In the genomic region with DNA sequence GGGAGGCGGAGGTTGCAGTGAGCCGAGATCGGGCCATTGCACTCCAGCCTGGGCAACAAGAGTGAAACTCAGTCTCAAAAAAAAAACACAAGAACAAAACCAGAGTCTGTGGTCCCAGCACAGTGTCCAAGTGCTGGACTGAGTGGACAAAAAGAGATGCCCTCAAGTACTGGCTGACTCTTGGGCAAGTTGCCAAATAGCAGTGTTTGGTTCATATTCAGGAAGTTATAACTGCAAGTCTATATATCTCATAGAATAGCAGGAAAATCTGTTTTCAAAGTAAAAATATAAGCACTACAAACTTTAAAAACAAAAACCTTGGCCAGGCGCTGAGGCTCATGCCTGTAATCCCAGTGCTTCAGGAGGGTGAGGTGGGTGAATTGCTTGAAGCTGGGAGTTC, we compare ENCODE assay signal across 30 cellular contexts.
"Had no signal": no experiment of that assay in that cellular context is flagged by ENCODE, and none has a peak within 500 bp of the region (broad histone marks: within the 10 kb centered on the region; RNA-seq: fewer than 3 reads in every experiment).

No MANE protein-coding gene starts in this region.

- H3K27ac ChIP-seq: ascending aorta, cardiac muscle cell, coronary artery, foreskin keratinocyte, neural progenitor cell, right lobe of liver, testis, transverse colon had no signal

- H3K27me3 Mint-ChIP-seq: activated CD4-positive, alpha-beta memory T cell treated with anti-CD3 and anti-CD28 coated beads, Interleukin-2, amount 10 ng/mL, durations not matched to agents 7 days and 5 days; activated CD4-positive, alpha-beta T cell treated with anti-CD3 and anti-CD28 coated beads, Interleukin-2, amount 10 ng/mL, durations not matched to agents 7 days and 5 days; activated naive CD4-positive, alpha-beta T cell treated with anti-CD3 and anti-CD28 coated beads, Interleukin-2, amount 10 ng/mL, durations not matched to agents 7 days and 5 days; activated naive CD8-positive, alpha-beta T cell treated with anti-CD3 and anti-CD28 coated beads, Interleukin-2, amount 10 ng/mL, durations not matched to agents 7 days and 5 days; activated T-cell treated with anti-CD3 and anti-CD28 coated beads, Interleukin-2, amount 50 U/mL, for 24 hours; brain; effector memory CD8-positive, alpha-beta T cell; memory B cell; T-helper 17 cell had no signal

- ATAC-seq: effector memory CD8-positive, alpha-beta T cell; foreskin keratinocyte; left cardiac atrium; natural killer cell; right lobe of liver; stimulated activated naive CD8-positive, alpha-beta T cell treated with anti-CD3 and anti-CD28 coated beads, Interleukin-15, Interleukin-2, amounts not matched to agents 100 U/mL and 50 U/mL, for 24 hours; T-helper 17 cell; WTC11 had no signal

- H3K9ac ChIP-seq: neural progenitor cell had no signal

- H3K4me3 ChIP-seq: ascending aorta, cardiac muscle cell, coronary artery, neural progenitor cell, right lobe of liver, testis, transverse colon had no signal

- H3K9me3 ChIP-seq: ascending aorta, right lobe of liver, testis, transverse colon had no signal

- H3K36me3 ChIP-seq: neural progenitor cell, right lobe of liver, transverse colon had no signal

- H3K4me3 Mint-ChIP-seq: activated CD4-positive, alpha-beta memory T cell treated with anti-CD3 and anti-CD28 coated beads, Interleukin-2, amount 10 ng/mL, durations not matched to agents 7 days and 5 days; activated CD4-positive, alpha-beta T cell treated with anti-CD3 and anti-CD28 coated beads, Interleukin-2, amount 10 ng/mL, durations not matched to agents 7 days and 5 days; activated naive CD4-positive, alpha-beta T cell treated with anti-CD3 and anti-CD28 coated beads, Interleukin-2, amount 10 ng/mL, durations not matched to agents 7 days and 5 days; activated naive CD8-positive, alpha-beta T cell treated with anti-CD3 and anti-CD28 coated beads, Interleukin-2, amount 10 ng/mL, durations not matched to agents 7 days and 5 days; activated T-cell treated with anti-CD3 and anti-CD28 coated beads, Interleukin-2, amount 50 U/mL, for 24 hours; brain; effector memory CD8-positive, alpha-beta T cell; memory B cell; natural killer cell; T-helper 17 cell; WTC11 had no signal

- DNase-seq: activated CD4-positive, alpha-beta memory T cell treated with anti-CD3 and anti-CD28 coated beads, Interleukin-2, amount 10 ng/mL, durations not matched to agents 7 days and 5 days; activated CD4-positive, alpha-beta T cell treated with anti-CD3 and anti-CD28 coated beads for 1 hour; activated CD4-positive, alpha-beta T cell treated with anti-CD3 and anti-CD28 coated beads, Interleukin-2, amount 10 ng/mL, durations not matched to agents 7 days and 5 days; activated CD8-positive, alpha-beta memory T cell treated with anti-CD3 and anti-CD28 coated beads, Interleukin-2, amount 50 U/mL, for 48 hours; activated gamma-delta T cell; activated naive CD4-positive, alpha-beta T cell treated with anti-CD3 and anti-CD28 coated beads, Interleukin-2, amount 10 ng/mL, durations not matched to agents 7 days and 5 days; activated naive CD8-positive, alpha-beta T cell treated with anti-CD3 and anti-CD28 coated beads, Interleukin-2, amount 10 ng/mL, durations not matched to agents 7 days and 5 days; activated T-cell treated with anti-CD3 and anti-CD28 coated beads, Interleukin-2, amount 50 U/mL, for 24 hours; cerebellar nuclear complex; effector memory CD8-positive, alpha-beta T cell; foreskin keratinocyte; hippocampal formation; left cardiac atrium; natural killer cell; occipital lobe; right lobe of liver; stimulated activated CD4-positive, alpha-beta T cell treated with anti-CD3 and anti-CD28 coated beads, Interleukin-12 subunit alpha, Interleukin-12 subunit beta, amount 100 ng/mL, for 4 hours; stimulated activated CD4-positive, alpha-beta T cell treated with anti-CD3 and anti-CD28 coated beads, Interleukin-4, amount 100 ng/mL, for 1 hour; stimulated activated naive CD8-positive, alpha-beta T cell treated with anti-CD3 and anti-CD28 coated beads, Interleukin-15, Interleukin-2, amounts not matched to agents 100 U/mL and 50 U/mL, for 24 hours; T-helper 17 cell; T1000; testis; transverse colon had no signal

- H3K9me3 Mint-ChIP-seq: activated CD4-positive, alpha-beta memory T cell treated with anti-CD3 and anti-CD28 coated beads, Interleukin-2, amount 10 ng/mL, durations not matched to agents 7 days and 5 days; activated CD4-positive, alpha-beta T cell treated with anti-CD3 and anti-CD28 coated beads, Interleukin-2, amount 10 ng/mL, durations not matched to agents 7 days and 5 days; activated naive CD4-positive, alpha-beta T cell treated with anti-CD3 and anti-CD28 coated beads, Interleukin-2, amount 10 ng/mL, durations not matched to agents 7 days and 5 days; activated naive CD8-positive, alpha-beta T cell treated with anti-CD3 and anti-CD28 coated beads, Interleukin-2, amount 10 ng/mL, durations not matched to agents 7 days and 5 days; activated T-cell treated with anti-CD3 and anti-CD28 coated beads, Interleukin-2, amount 50 U/mL, for 24 hours; brain; effector memory CD8-positive, alpha-beta T cell; memory B cell; natural killer cell; neural progenitor cell; WTC11 had no signal

- H3K27ac Mint-ChIP-seq: activated CD4-positive, alpha-beta memory T cell treated with anti-CD3 and anti-CD28 coated beads, Interleukin-2, amount 10 ng/mL, durations not matched to agents 7 days and 5 days; activated CD4-positive, alpha-beta T cell treated with anti-CD3 and anti-CD28 coated beads, Interleukin-2, amount 10 ng/mL, durations not matched to agents 7 days and 5 days; activated naive CD4-positive, alpha-beta T cell treated with anti-CD3 and anti-CD28 coated beads, Interleukin-2, amount 10 ng/mL, durations not matched to agents 7 days and 5 days; activated naive CD8-positive, alpha-beta T cell treated with anti-CD3 and anti-CD28 coated beads, Interleukin-2, amount 10 ng/mL, durations not matched to agents 7 days and 5 days; activated T-cell treated with anti-CD3 and anti-CD28 coated beads, Interleukin-2, amount 50 U/mL, for 24 hours; brain; effector memory CD8-positive, alpha-beta T cell; memory B cell; natural killer cell; neural progenitor cell; T-helper 17 cell; WTC11 had no signal
